23 cellular contexts compared by ENCODE assay signal in the genomic region with DNA sequence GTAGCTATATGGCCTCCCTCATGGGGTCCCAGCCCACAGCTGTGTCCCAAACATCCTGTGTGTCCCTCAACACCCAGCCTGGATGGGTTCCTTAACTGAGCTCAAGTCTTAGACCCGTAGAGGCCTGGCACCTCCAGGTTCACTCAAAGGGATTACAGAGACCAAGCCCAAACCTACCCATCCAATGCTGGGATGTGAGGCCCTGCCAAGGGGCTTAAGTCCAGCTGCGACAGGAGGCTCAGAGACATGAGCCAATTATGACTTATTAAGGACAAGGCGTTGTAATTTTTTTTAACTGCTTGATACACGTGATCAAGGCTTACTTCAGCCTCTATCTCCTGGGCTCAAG.
"Had no signal": no experiment of that assay in that cellular context is flagged by ENCODE, and none has a peak within 500 bp of the region (broad histone marks: within the 10 kb centered on the region; RNA-seq: fewer than 3 reads in every experiment).

No MANE protein-coding gene starts in this region.

- H3K4me1 Mint-ChIP-seq: activated naive CD4-positive, alpha-beta T cell treated with anti-CD3 and anti-CD28 coated beads, Interleukin-2, amount 50 U/mL, for 24 hours; immature natural killer cell; mesothelial cell of epicardium; naive thymus-derived CD8-positive, alpha-beta T cell had no signal

- H3K4me3 ChIP-seq: body of pancreas, left lung, lung, pancreas, psoas muscle, transverse colon, vagina had no signal

- H3K36me3 Mint-ChIP-seq: activated naive CD4-positive, alpha-beta T cell treated with anti-CD3 and anti-CD28 coated beads, Interleukin-2, amount 50 U/mL, for 24 hours; immature natural killer cell; mesothelial cell of epicardium; naive thymus-derived CD8-positive, alpha-beta T cell had no signal

- ATAC-seq: body of pancreas; left lung; naive thymus-derived CD8-positive, alpha-beta T cell; pancreas; psoas muscle had no signal

- H3K27ac Mint-ChIP-seq: activated naive CD4-positive, alpha-beta T cell treated with anti-CD3 and anti-CD28 coated beads, Interleukin-2, amount 50 U/mL, for 24 hours; immature natural killer cell; mesothelial cell of epicardium; T-helper 1 cell treated with Interleukin-12 subunit alpha and Interleukin-12 subunit beta and Interleukin-4 antibody, amounts not matched to agents 30 μg/mL and 1 μg/mL, for 36 hours had no signal

- H3K4me3 Mint-ChIP-seq: activated naive CD4-positive, alpha-beta T cell treated with anti-CD3 and anti-CD28 coated beads, Interleukin-2, amount 50 U/mL, for 24 hours; immature natural killer cell; mesothelial cell of epicardium; naive thymus-derived CD8-positive, alpha-beta T cell; T-helper 1 cell treated with Interleukin-12 subunit alpha and Interleukin-12 subunit beta and Interleukin-4 antibody, amounts not matched to agents 30 μg/mL and 1 μg/mL, for 36 hours had no signal

- H3K9me3 Mint-ChIP-seq: activated naive CD4-positive, alpha-beta T cell treated with anti-CD3 and anti-CD28 coated beads, Interleukin-2, amount 50 U/mL, for 24 hours; immature natural killer cell; mesothelial cell of epicardium; naive thymus-derived CD8-positive, alpha-beta T cell; T-helper 1 cell treated with Interleukin-12 subunit alpha and Interleukin-12 subunit beta and Interleukin-4 antibody, amounts not matched to agents 30 μg/mL and 1 μg/mL, for 36 hours had no signal

- DNase-seq: activated CD4-positive, alpha-beta T cell treated with anti-CD3 and anti-CD28 coated beads for 4 hours; activated CD4-positive, alpha-beta T cell treated with anti-CD3 and anti-CD28 coated beads, Interleukin-2, amount 50 U/mL, for 48 hours; activated CD4-positive, CD25-positive, alpha-beta regulatory T cell; activated gamma-delta T cell; anterior cingulate cortex; foreskin fibroblast; immature natural killer cell; kidney glomerular epithelial cell; right cardiac atrium; stimulated activated CD4-positive, alpha-beta T cell treated with anti-CD3 and anti-CD28 coated beads, Interleukin-12 subunit alpha, Interleukin-12 subunit beta, amount 100 ng/mL, for 4 hours; stimulated activated CD4-positive, alpha-beta T cell treated with anti-CD3 and anti-CD28 coated beads, Interleukin-4, amount 100 ng/mL, for 4 hours; T1000; transverse colon had no signal
